8 cellular contexts compared by ENCODE assay signal in genomic region chr19:52296400-52296772, GRCh38. TPM values are rescaled to one million over a fixed set of nuclear protein-coding genes. Genes with fewer than 3 reads are reported as not detected.
A peak's percentile ranks its signal among the peaks of the same experiment; 100 is the strongest.
DNase-seq lines count a peak whose midpoint lies in the region; ATAC-seq and TF ChIP-seq lines count a peak whose summit lies in the region.

No MANE protein-coding gene starts in this region.

- intact Hi-C loops in posterior vena cava (cut with DNase I), result no loop called here

- H3K27me3 ChIP-seq in MG63, result no peaks in the 10 kb centered on the region

- H3K9me3 ChIP-seq in MG63, result peaks cover 23% of the 10 kb centered on the region

- H3K4me3 ChIP-seq in GM08714 (ENCODE audit: low read length) (peak overlapping the region; percentile 98), MG63 (peak overlapping the region; percentile 95), coronary artery (peak overlapping the region; percentile 95)

- peak overlapping the region; percentile 80 to 99 (median 90) for H3K4me3 Mint-ChIP-seq in naive B cell

- H3K36me3 ChIP-seq in MG63, result peaks cover 41% of the 10 kb centered on the region

- ATAC-seq in naive B cell (ENCODE audit: low read depth in 2 of 2), result peak in 1 of 2 donors; percentile 3

- no peaks in the 10 kb centered on the region for H3K27me3 Mint-ChIP-seq in naive B cell

- DNase-seq in MG63 (no peak), coronary artery (ENCODE audit: low spot score) (no peak), naive B cell (no peak), foreskin melanocyte (no peak), GM10266 (ENCODE audit: extremely low spot score) (no peak), NCI-H510A (lab: John Stamatoyannopoulos, UW) (no peak), posterior vena cava (ENCODE audit: low spot score) (no peak)

- H3K9me3 Mint-ChIP-seq in naive B cell, result peaks cover 3 to 44% (median 9%) of the 10 kb centered on the region in 7 donors

- H3K27ac Mint-ChIP-seq in naive B cell, result peak overlapping the region in 3 of 6 donors; percentile 49 to 92 (median 82)

- peak overlapping the region; percentile 51 to 94 for H3K27ac ChIP-seq in coronary artery

- TF ChIP-seq CTCF in coronary artery (IDR thresholded peaks at IDR 0.05) (no peak), GM10266 (IDR thresholded peaks at IDR 0.05; ENCODE audit: control insufficient read depth, insufficient read depth, low read depth, missing control alignments) (no peak)

- peaks cover 27 to 45% of the 10 kb centered on the region in 2 donors for H3K36me3 Mint-ChIP-seq in naive B cell

- H3K4me1 Mint-ChIP-seq in naive B cell, result peaks cover 26 to 44% (median 35%) of the 10 kb centered on the region in 3 donors

RNA-seq across cellular contexts. Expression of gene ZNF480, which starts 0.6 kb away (rescaled TPM):
- 2.7 and 3.8 TPM in 2 replicates for total RNA-seq in MG63 (2014; rRNA removed; shearing (Covaris generic); ENCODE audit: low replicate concordance)
- polyA plus RNA-seq in naive B cell (ENCODE audit: low read depth in 6 of 6), result 10 to 100 TPM; 10.1 to 42.2 (median 29.7) TPM
- total RNA-seq in posterior vena cava, result 10 to 100 TPM; 10.9 to 12.4 TPM

RNA-seq across cellular contexts. Expression of gene ZNF766, which starts 27.0 kb away (rescaled TPM):
- 12.3 and 32.7 TPM in 2 replicates for total RNA-seq in MG63 (2014; rRNA removed; shearing (Covaris generic); ENCODE audit: low replicate concordance)
- polyA plus RNA-seq in naive B cell (ENCODE audit: low read depth in 6 of 6), result 10 to 100 TPM; 27.8 to 62.4 (median 56.8) TPM
- 10 to 100 TPM; 11.5 to 15.6 TPM for total RNA-seq in posterior vena cava

RNA-seq across cellular contexts. Expression of gene ZNF610, which starts 39.7 kb away (rescaled TPM):
- total RNA-seq in MG63 (2014; rRNA removed; shearing (Covaris generic); ENCODE audit: low replicate concordance), result 0.15 and 2.4 TPM in 2 replicates
- polyA plus RNA-seq in naive B cell (ENCODE audit: low read depth in 6 of 6), result 10 to 100 TPM in 1 of 6 donors, 1 to 10 TPM in 5; 1.4 to 10.7 (median 3.3) TPM
- 1 to 10 TPM in 1 of 2 donors, under 1 TPM in 1; 0.76 to 1.1 TPM for total RNA-seq in posterior vena cava
